In genomic region chr16:58000706-58001676, GRCh38 we compare ENCODE assay signal across 8 cellular contexts. TPM values are rescaled to one million over a fixed set of nuclear protein-coding genes. Genes with fewer than 3 reads are reported as not detected.
DNase-seq lines count a peak whose midpoint lies in the region; ATAC-seq, FAIRE-seq and TF ChIP-seq lines count a peak whose summit lies in the region.

Gene USB1, plus strand, starts transcription at chr16:58001407. Its CDS starts 77 bp downstream, at chr16:58001484.

- ATAC-seq in GM18508 (IDR thresholded peaks at IDR 0.05; ENCODE audit: insufficient read depth, unreplicated experiment) (peak; percentile 47), HG02981 (IDR thresholded peaks at IDR 0.05; ENCODE audit: unreplicated experiment) (peak; percentile 77), WTC11 (peak; percentile 85)

- peak within 1 kb of the TSS; percentile 70 for H3K27ac Mint-ChIP-seq in WTC11

- H3K4me3 Mint-ChIP-seq in WTC11: peak within 1 kb of the TSS; percentile 83

- peaks cover 22% of the 10 kb centered on the region for H3K36me3 Mint-ChIP-seq in WTC11

- DNase-seq in A673 (ENCODE audit: low spot score) (peak; percentile 89), NCI-H2171 (lab: John Stamatoyannopoulos, UW) (peak; percentile 79), WTC11 (ENCODE audit: low spot score) (peak; percentile 87), kidney (peak; percentile 95)
- peak; percentile 84 for DNase-seq in central memory CD4-positive, alpha-beta T cell
- peak; percentile 65 to 78 for DNase-seq in stimulated activated CD4-positive, alpha-beta T cell treated with anti-CD3 and anti-CD28 coated beads, Interleukin-15, amount 100 ng/mL, for 48 hours (ENCODE audit: low read depth in 2 of 2)

- H3K9ac ChIP-seq in kidney (ENCODE audit: low read length in 2 of 2): peak within 1 kb of the TSS; percentile 69 to 72

- H3K27me3 Mint-ChIP-seq in WTC11 (ENCODE audit: low read depth): no peaks in the 10 kb centered on the region

- H3K36me3 ChIP-seq in A673 (ENCODE audit: insufficient read depth, low read length, poor library complexity, severe bottlenecking) (peaks cover 13% of the 10 kb centered on the region), kidney (ENCODE audit: control insufficient read depth in 1 of 2, insufficient read depth in 2 of 2, low read length in 2 of 2) (peaks cover 5 to 13% of the 10 kb centered on the region in 2 donors)

- no peaks in the 10 kb centered on the region for H3K27me3 ChIP-seq in A673 (replicated peaks; ENCODE audit: insufficient read depth, low read depth, low read length, poor library complexity)

- no TSS peak for BruUV-seq in A673 (replicated peaks; lab: Mats Ljungman, UMichigan)

- H3K9me3 ChIP-seq in A673 (ENCODE audit: low read depth, low read length, poor library complexity, severe bottlenecking): no peaks in the 10 kb centered on the region
- H3K9me3 ChIP-seq in kidney (ENCODE audit: control insufficient read depth in 1 of 2, low read length in 2 of 2): no peaks in the 10 kb centered on the region

- H3K27ac ChIP-seq in A673 (ENCODE audit: low read depth, low read length, poor library complexity, severe bottlenecking): peak within 1 kb of the TSS; percentile 78
- peak within 1 kb of the TSS; percentile 85 to 86 for H3K27ac ChIP-seq in kidney (ENCODE audit: low read depth in 2 of 2, low read length in 2 of 2)

- peak; percentile 58 for TF ChIP-seq CTCF in A673 (conservative IDR thresholded peaks at IDR 0.05; ENCODE audit: low read depth, low read length)
- TF ChIP-seq CTCF in WTC11 (IDR thresholded peaks at IDR 0.05): no peak; the same call in 1 of the 2 replicates
- TF ChIP-seq CTCF in kidney (IDR thresholded peaks at IDR 0.05; ENCODE audit: borderline replicate concordance, extremely low read depth, insufficient read depth): peak; percentile 75

- FAIRE-seq in kidney (lab: Jason Lieb, UNC): no peak

- POLR2A ChIA-PET in A673 (lab: Charles Lee; ENCODE audit: low non-redundant PET) (no interaction called here), WTC11 (lab: Charles Lee) (interaction anchor here (0.5 to 1.0 kb wide), 3 partner anchors 24 to 128 kb away, joined by 3 to 4 read pairs (median 3); partner anchors contain the start of gene CFAP20)

- H3K4me3 ChIP-seq in A673 (ENCODE audit: low read depth, low read length, poor library complexity, severe bottlenecking): peak within 1 kb of the TSS; percentile 85
- H3K4me3 ChIP-seq in kidney (ENCODE audit: low read length in 2 of 2): peak within 1 kb of the TSS; percentile 78 to 82

- CTCF ChIA-PET in A673 (lab: Charles Lee) (interaction anchor here (1.1 to 1.3 kb wide), 2 partner anchors 10 to 152 kb away, joined by 3 to 4 read pairs; no protein-coding TSS in a partner anchor), WTC11 (lab: Charles Lee) (interaction anchor here (0.5 to 6.1 kb wide), 26 partner anchors 8 to 425 kb away, joined by 3 to 56 read pairs (median 4); partner anchors contain the start of gene KATNB1)

- H3K9me3 Mint-ChIP-seq in WTC11: no peaks in the 10 kb centered on the region

- intact Hi-C loops in A673 (cut with micrococcal nuclease; ENCODE audit: unreplicated experiment) (loop anchor here (5.0 kb wide), 4 partner anchors 204 to 424 kb away; no protein-coding TSS in a partner anchor), kidney (cut with DNase I) (loop anchor here (10.0 kb wide), 1 partner anchor 426 kb away; no protein-coding TSS in a partner anchor)

- peaks cover 19% of the 10 kb centered on the region for H3K4me1 ChIP-seq in A673 (ENCODE audit: insufficient read depth, low read length, poor library complexity, severe bottlenecking)
- peaks cover 3 to 20% of the 10 kb centered on the region in 2 donors for H3K4me1 ChIP-seq in kidney (ENCODE audit: control insufficient read depth in 1 of 2, insufficient read depth in 1 of 2, low read depth in 1 of 2, low read length in 2 of 2)

- peaks cover 23% of the 10 kb centered on the region for H3K4me1 Mint-ChIP-seq in WTC11

TF ChIP-seq in WTC11, 78 proteins besides CTCF, POLR2A, EP300 and RAD21 (continues in another document):
- TF ChIP-seq PRRX2 (CRISPR knock-in tag; IDR thresholded peaks at IDR 0.05) (no peak), ZNF423 (CRISPR knock-in tag; IDR thresholded peaks at IDR 0.05) (no peak), USF2 (CRISPR knock-in tag; IDR thresholded peaks at IDR 0.05) (peak; percentile 31), ZBTB43 (CRISPR knock-in tag; IDR thresholded peaks at IDR 0.05) (peak; percentile 42; the same call in 1 of the 2 replicates), ESRRA (CRISPR knock-in tag; IDR thresholded peaks at IDR 0.05; ENCODE audit: borderline replicate concordance) (no peak), GABPB1 (CRISPR knock-in tag; IDR thresholded peaks at IDR 0.05) (0 out of 2 replicates have a peak, but pooled peaks have one; percentile 45), KAT7 (CRISPR knock-in tag; IDR thresholded peaks at IDR 0.05; ENCODE audit: borderline replicate concordance) (peak; percentile 54; the same call in 1 of the 2 replicates), E2F5 (CRISPR knock-in tag; IDR thresholded peaks at IDR 0.05) (peak; percentile 73; the same call in 1 of the 2 replicates), ZMAT4 (CRISPR knock-in tag; IDR thresholded peaks at IDR 0.05) (no peak), RELA (CRISPR knock-in tag; IDR thresholded peaks at IDR 0.05; ENCODE audit: borderline replicate concordance) (no peak), MLX (CRISPR knock-in tag; IDR thresholded peaks at IDR 0.05) (no peak), ZNF263 (CRISPR knock-in tag; IDR thresholded peaks at IDR 0.05; ENCODE audit: low read depth) (no peak), E2F4 (CRISPR knock-in tag; IDR thresholded peaks at IDR 0.05; ENCODE audit: borderline replicate concordance, low read depth) (no peak), IRF1 (CRISPR knock-in tag; IDR thresholded peaks at IDR 0.05) (no peak), TEAD1 (CRISPR knock-in tag; IDR thresholded peaks at IDR 0.05) (peak; percentile 38; the same call in 1 of the 2 replicates)

RNA-seq across cellular contexts. Expression of gene USB1, which starts in this region (rescaled TPM):
- 99.5 and 106 TPM in 2 replicates for total RNA-seq in A673 (2021)
- 67.1 to 75.2 TPM (median 69.6 TPM) in 3 replicates for total RNA-seq in WTC11 (2021)
- total RNA-seq in kidney: 32.8 TPM
- polyA plus RNA-seq in kidney (ENCODE audit: insufficient read depth, low read depth, low replicate concordance): 18.3 TPM

Comparison
In these comparisons a context has a peak if more than half of its experiments do, and no peak if none do; other contexts are left out.
1. Peak in every context shown above with its lines: DNase-seq, ATAC-seq, H3K4me3 ChIP-seq and H3K27ac ChIP-seq.